In genomic region chr19:15702590-15702930, GRCh38 we compare ENCODE assay signal across 11 cellular contexts. TPM values are rescaled to one million over a fixed set of nuclear protein-coding genes. Genes with fewer than 3 reads are reported as not detected.
DNase-seq lines count a peak whose midpoint lies in the region; ATAC-seq, FAIRE-seq and TF ChIP-seq lines count a peak whose summit lies in the region.
"Had no signal": no experiment of that assay in that cellular context is flagged by ENCODE, and none has a peak within 500 bp of the region (broad histone marks: within the 10 kb centered on the region; RNA-seq: fewer than 3 reads in every experiment).

No MANE protein-coding gene starts in this region.

- H3K4me3 ChIP-seq in adipocyte (ENCODE audit: low read length) = no peak overlapping the region
- H3K4me3 ChIP-seq in HepG2 (replicated peaks in 1 of 3; ENCODE audit: insufficient read depth in 1 of 3, low read depth in 2 of 3, low read length in 3 of 3) = peak overlapping the region in 1 of 3 experiments; percentile 43; a peak in 2 of 6 replicates

- peak; percentile 86 for ATAC-seq in HepG2
- no peak for ATAC-seq in GM21825 (IDR thresholded peaks at IDR 0.05; ENCODE audit: unreplicated experiment)

- no peak overlapping the region for H2AFZ ChIP-seq in HepG2 (ENCODE audit: low read length)

- DNase-seq in NCI-H524 (lab: John Stamatoyannopoulos, UW) (peak; percentile 4 to 20), NCI-H524 treated with DMSO at 0.1 percent for 48 hours (lab: John Stamatoyannopoulos, UW) (no peak), NCI-H2171 treated with DMSO at 0.1 percent for 48 hours (lab: John Stamatoyannopoulos, UW) (peak; percentile 88), adipocyte (ENCODE audit: low read depth) (peak; percentile 62), HepG2 (ENCODE audit: low spot score) (peak; percentile 83)
- no peak for DNase-seq in central memory CD4-positive, alpha-beta T cell
- DNase-seq in activated CD8-positive, alpha-beta memory T cell treated with anti-CD3 and anti-CD28 coated beads for 24 hours = no peak

- peak; percentile 78 for TF ChIP-seq CTCF in HepG2 (CRISPR knock-in tag; IDR thresholded peaks at IDR 0.05)

- no peaks in the 10 kb centered on the region; the same call in 1 of the 2 replicates for H4K20me1 ChIP-seq in HepG2 (ENCODE audit: insufficient read depth, low read length)

- H3K9me3 ChIP-seq in adipocyte (ENCODE audit: control insufficient read depth, low read length) = peaks cover 5% of the 10 kb centered on the region
- H3K9me3 ChIP-seq in HepG2 (ENCODE audit: low read length) = no peaks in the 10 kb centered on the region

- peak; percentile 28; the same call in 1 of the 2 replicates for TF ChIP-seq RAD21 in HepG2 (CRISPR knock-in tag; IDR thresholded peaks at IDR 0.05)

- H3K36me3 ChIP-seq in adipocyte (ENCODE audit: control insufficient read depth, insufficient read depth, low read length, severe bottlenecking) (peaks cover 3% of the 10 kb centered on the region), HepG2 (replicated peaks in 1 of 2; ENCODE audit: control insufficient read depth in 1 of 2, insufficient read depth in 2 of 2, low read length in 2 of 2) (no peaks in the 10 kb centered on the region)

- intact Hi-C loops in HepG2 (cut with micrococcal nuclease; ENCODE audit: unreplicated experiment) = loop anchor here (2.0 kb wide), 1 partner anchor 70 kb away; no protein-coding TSS in a partner anchor

- CTCF ChIA-PET in HepG2 (lab: Yijun Ruan, JAX; ENCODE audit: low intra/inter-chr PET ratio, low total read pairs) = interaction anchor here (2.5 kb wide), 1 partner anchor 73 kb away, joined by 10 read pairs; no protein-coding TSS in a partner anchor

- peak; percentile 91 for FAIRE-seq in HepG2 (lab: Jason Lieb, UNC)

- H3K79me2 ChIP-seq in HepG2 (ENCODE audit: insufficient read depth, low read length) = no peaks in the 10 kb centered on the region

- TF ChIP-seq POLR2A in HepG2 (IDR thresholded peaks at IDR 0.05; ENCODE audit: insufficient read depth in 1 of 2, low read depth in 2 of 2, low read length in 2 of 2) = no peak

- WGBS in HepG2 (ENCODE audit: low lambda C conversion rate) = 3% methylated on average over 5 of the region's 6 CpGs

- POLR2A ChIA-PET in HepG2 (lab: Yijun Ruan, JAX) = interaction anchor here (1.8 to 2.6 kb wide), 2 partner anchors 29 to 62 kb away, joined by 8 to 11 read pairs; partner anchors contain the start of genes CYP4F12 and CYP4F3

- no peaks in the 10 kb centered on the region for H3K4me1 ChIP-seq in adipocyte (ENCODE audit: control insufficient read depth, insufficient read depth, low read length)
- peaks cover 28% of the 10 kb centered on the region for H3K4me1 ChIP-seq in HepG2 (ENCODE audit: insufficient read depth, low read length)

- H3K27ac ChIP-seq in HepG2 (ENCODE audit: extremely low read length, insufficient read depth, low read length) = peak overlapping the region; percentile 72

- H3K9ac ChIP-seq in adipocyte (ENCODE audit: low read length) (no peak overlapping the region), HepG2 (ENCODE audit: insufficient read depth, low read depth, low read length) (no peak overlapping the region)

- in situ Hi-C loops in HepG2 (cut with HindIII; ENCODE audit: extremely low pct_ligation_motif_present, low pct_unique_long_range_greater_than_20kb) = no loop called here

- H3K4me2 ChIP-seq in HepG2 (ENCODE audit: low read depth, low read length) = peak overlapping the region; percentile 63

- TF ChIP-seq EP300 in HepG2 (IDR thresholded peaks at IDR 0.05; ENCODE audit: low read depth in 2 of 2, low read length in 2 of 2) (no peak), HepG2 (CRISPR knock-in tag; IDR thresholded peaks at IDR 0.05; ENCODE audit: borderline replicate concordance) (no peak)

- no peaks in the 10 kb centered on the region for H3K27me3 ChIP-seq in adipocyte (replicated peaks; ENCODE audit: control insufficient read depth, insufficient read depth, low read length)
- no peaks in the 10 kb centered on the region for H3K27me3 ChIP-seq in HepG2 (ENCODE audit: control insufficient read depth in 1 of 2, insufficient read depth in 2 of 2, low read length in 2 of 2)

- BruUV-seq in HepG2 (replicated peaks; lab: Mats Ljungman, UMichigan) = no TSS peak

TF ChIP-seq in HepG2, 621 proteins besides CTCF, POLR2A, EP300 and RAD21 (continues in another document):
- TF ChIP-seq ZNF430 (CRISPR knock-in tag; IDR thresholded peaks at IDR 0.05) = no peak
- peak; percentile 57; the same call in 1 of the 2 replicates for TF ChIP-seq REPIN1 (CRISPR knock-in tag; IDR thresholded peaks at IDR 0.05; ENCODE audit: borderline replicate concordance, low read depth)
- peak; percentile 31; the same call in 1 of the 2 replicates for TF ChIP-seq SAP130 (CRISPR knock-in tag; IDR thresholded peaks at IDR 0.05; ENCODE audit: low read depth)
- no peak for TF ChIP-seq TAF15 (IDR thresholded peaks at IDR 0.05; ENCODE audit: low read depth, low read length, poor library complexity, severe bottlenecking)

RNA-seq across cellular contexts. Expression of gene OR10H2, which starts 25.3 kb away (rescaled TPM):
- total RNA-seq in HepG2 (2016; rRNA removed; fragmentation: Illumina TruSeq; extraction: Trizol) = not detected in 2 replicates
- total RNA-seq in HepG2 (2016; cell fraction: cytosol; rRNA removed; fragmentation: Illumina TruSeq; extraction: Trizol; ENCODE audit: low read depth) = not detected in 2 replicates
- not detected in 2 replicates for total RNA-seq in HepG2 (2016; cell fraction: insoluble cytoplasmic fraction; rRNA removed; fragmentation: Illumina TruSeq; extraction: Trizol)
- total RNA-seq in HepG2 (2016; cell fraction: membrane; rRNA removed; fragmentation: Illumina TruSeq; extraction: Trizol) = not detected in 2 replicates
- total RNA-seq in HepG2 (2016; cell fraction: nucleus; rRNA removed; fragmentation: Illumina TruSeq; extraction: Trizol) = not detected in 2 replicates
- polyA plus RNA-seq in HepG2 (2011; rRNA removed) = not detected in 2 replicates
- 0.05 TPM in 1 of 2 replicates, not detected in the other for polyA plus RNA-seq in HepG2 (2011; cell fraction: cytosol; rRNA removed)
- polyA plus RNA-seq in HepG2 (2011; cell fraction: nucleus; rRNA removed) = not detected in 2 replicates
- polyA plus RNA-seq in HepG2 (2012) = not detected in 2 replicates
- not detected in 2 replicates for polyA plus RNA-seq in HepG2 (2016; cell fraction: cytosol; fragmentation: Illumina TruSeq; extraction: Trizol; ENCODE audit: low read depth)
- polyA plus RNA-seq in HepG2 (2016; cell fraction: insoluble cytoplasmic fraction; fragmentation: Illumina TruSeq; extraction: Trizol; ENCODE audit: low read depth) = not detected in 2 replicates
- polyA plus RNA-seq in HepG2 (2016; cell fraction: membrane; fragmentation: Illumina TruSeq; extraction: Trizol; ENCODE audit: low read depth) = not detected in 2 replicates
- polyA plus RNA-seq in HepG2 (2016; cell fraction: nucleus; fragmentation: Illumina TruSeq; extraction: Trizol; ENCODE audit: insufficient read depth, low read depth) = not detected in 2 replicates
- 0.14 TPM in 1 of 2 replicates, not detected in the other for polyA minus RNA-seq in HepG2 (2011; rRNA and poly(A)+ RNA removed; ENCODE audit: low replicate concordance)
- not detected in 2 replicates for polyA minus RNA-seq in HepG2 (2011; cell fraction: cytosol; rRNA and poly(A)+ RNA removed)
- not detected in 2 replicates for polyA minus RNA-seq in HepG2 (2011; cell fraction: nucleus; rRNA and poly(A)+ RNA removed)
- total RNA-seq: kidney epithelial cell; T-helper 1 cell treated with Interleukin-12 subunit alpha and Interleukin-12 subunit beta and Interleukin-4 antibody, amounts not matched to agents 30 ng/mL and 1 ng/mL, for 36 hours had no signal
- polyA plus RNA-seq: BJ had no signal

RNA-seq across cellular contexts. Expression of gene CYP4F12, which starts 29.7 kb away (rescaled TPM):
- 7.2 and 30.8 TPM in 2 replicates for total RNA-seq in HepG2 (2016; rRNA removed; fragmentation: Illumina TruSeq; extraction: Trizol)
- 7.6 and 8.4 TPM in 2 replicates for total RNA-seq in HepG2 (2016; cell fraction: cytosol; rRNA removed; fragmentation: Illumina TruSeq; extraction: Trizol; ENCODE audit: low read depth)
- 8.4 and 31.2 TPM in 2 replicates for total RNA-seq in HepG2 (2016; cell fraction: insoluble cytoplasmic fraction; rRNA removed; fragmentation: Illumina TruSeq; extraction: Trizol)
- 7.5 and 8.0 TPM in 2 replicates for total RNA-seq in HepG2 (2016; cell fraction: membrane; rRNA removed; fragmentation: Illumina TruSeq; extraction: Trizol)
- 58.4 and 69.5 TPM in 2 replicates for total RNA-seq in HepG2 (2016; cell fraction: nucleus; rRNA removed; fragmentation: Illumina TruSeq; extraction: Trizol)
- polyA plus RNA-seq in HepG2 (2011; rRNA removed) = 29.9 and 47.3 TPM in 2 replicates
- 17.8 and 24.8 TPM in 2 replicates for polyA plus RNA-seq in HepG2 (2011; cell fraction: cytosol; rRNA removed)
- 265 and 292 TPM in 2 replicates for polyA plus RNA-seq in HepG2 (2011; cell fraction: nucleus; rRNA removed)
- polyA plus RNA-seq in HepG2 (2012) = 24.1 and 32.2 TPM in 2 replicates
- polyA plus RNA-seq in HepG2 (2016; cell fraction: cytosol; fragmentation: Illumina TruSeq; extraction: Trizol; ENCODE audit: low read depth) = 5.0 and 5.2 TPM in 2 replicates
- 7.9 and 8.8 TPM in 2 replicates for polyA plus RNA-seq in HepG2 (2016; cell fraction: insoluble cytoplasmic fraction; fragmentation: Illumina TruSeq; extraction: Trizol; ENCODE audit: low read depth)
- 6.3 and 6.8 TPM in 2 replicates for polyA plus RNA-seq in HepG2 (2016; cell fraction: membrane; fragmentation: Illumina TruSeq; extraction: Trizol; ENCODE audit: low read depth)
- 110 and 117 TPM in 2 replicates for polyA plus RNA-seq in HepG2 (2016; cell fraction: nucleus; fragmentation: Illumina TruSeq; extraction: Trizol; ENCODE audit: insufficient read depth, low read depth)
- polyA minus RNA-seq in HepG2 (2011; rRNA and poly(A)+ RNA removed; ENCODE audit: low replicate concordance) = 30.7 and 43.0 TPM in 2 replicates
- polyA minus RNA-seq in HepG2 (2011; cell fraction: cytosol; rRNA and poly(A)+ RNA removed) = 11.0 and 11.8 TPM in 2 replicates
- 81.9 and 132 TPM in 2 replicates for polyA minus RNA-seq in HepG2 (2011; cell fraction: nucleus; rRNA and poly(A)+ RNA removed)
- total RNA-seq: kidney epithelial cell; T-helper 1 cell treated with Interleukin-12 subunit alpha and Interleukin-12 subunit beta and Interleukin-4 antibody, amounts not matched to agents 30 ng/mL and 1 ng/mL, for 36 hours had no signal
- polyA plus RNA-seq: BJ had no signal

RNA-seq across cellular contexts. Expression of gene OR10H3, which starts 35.2 kb away (rescaled TPM):
- total RNA-seq in HepG2 (2016; rRNA removed; fragmentation: Illumina TruSeq; extraction: Trizol) = not detected in 2 replicates
- total RNA-seq in HepG2 (2016; cell fraction: cytosol; rRNA removed; fragmentation: Illumina TruSeq; extraction: Trizol; ENCODE audit: low read depth) = not detected in 2 replicates
- total RNA-seq in HepG2 (2016; cell fraction: insoluble cytoplasmic fraction; rRNA removed; fragmentation: Illumina TruSeq; extraction: Trizol) = not detected in 2 replicates
- total RNA-seq in HepG2 (2016; cell fraction: membrane; rRNA removed; fragmentation: Illumina TruSeq; extraction: Trizol) = not detected in 2 replicates
- not detected in 2 replicates for total RNA-seq in HepG2 (2016; cell fraction: nucleus; rRNA removed; fragmentation: Illumina TruSeq; extraction: Trizol)
- polyA plus RNA-seq in HepG2 (2011; rRNA removed) = not detected in 2 replicates
- not detected in 2 replicates for polyA plus RNA-seq in HepG2 (2011; cell fraction: cytosol; rRNA removed)
- not detected in 2 replicates for polyA plus RNA-seq in HepG2 (2011; cell fraction: nucleus; rRNA removed)
- polyA plus RNA-seq in HepG2 (2012) = not detected in 2 replicates
- not detected in 2 replicates for polyA plus RNA-seq in HepG2 (2016; cell fraction: cytosol; fragmentation: Illumina TruSeq; extraction: Trizol; ENCODE audit: low read depth)
- polyA plus RNA-seq in HepG2 (2016; cell fraction: insoluble cytoplasmic fraction; fragmentation: Illumina TruSeq; extraction: Trizol; ENCODE audit: low read depth) = not detected in 2 replicates
- polyA plus RNA-seq in HepG2 (2016; cell fraction: membrane; fragmentation: Illumina TruSeq; extraction: Trizol; ENCODE audit: low read depth) = not detected in 2 replicates
- polyA plus RNA-seq in HepG2 (2016; cell fraction: nucleus; fragmentation: Illumina TruSeq; extraction: Trizol; ENCODE audit: insufficient read depth, low read depth) = not detected in 2 replicates
- polyA minus RNA-seq in HepG2 (2011; rRNA and poly(A)+ RNA removed; ENCODE audit: low replicate concordance) = not detected in 2 replicates
- polyA minus RNA-seq in HepG2 (2011; cell fraction: cytosol; rRNA and poly(A)+ RNA removed) = not detected in 2 replicates
- not detected in 2 replicates for polyA minus RNA-seq in HepG2 (2011; cell fraction: nucleus; rRNA and poly(A)+ RNA removed)
- total RNA-seq: kidney epithelial cell; T-helper 1 cell treated with Interleukin-12 subunit alpha and Interleukin-12 subunit beta and Interleukin-4 antibody, amounts not matched to agents 30 ng/mL and 1 ng/mL, for 36 hours had no signal
- polyA plus RNA-seq: BJ had no signal

Comparison
In these comparisons a context has a peak if more than half of its experiments do, and no peak if none do; other contexts are left out.
1. DNase-seq: peak in NCI-H524 (2 of 2), NCI-H2171 treated with DMSO at 0.1 percent for 48 hours (single experiment), adipocyte (single experiment) and HepG2 (single experiment); none in NCI-H524 treated with DMSO at 0.1 percent for 48 hours (single experiment), central memory CD4-positive, alpha-beta T cell (single experiment) and activated CD8-positive, alpha-beta memory T cell treated with anti-CD3 and anti-CD28 coated beads for 24 hours (single experiment).